ENCODE assay signal across 8 cellular contexts in genomic region chr13:111184685-111185401, GRCh38.
A peak's percentile ranks its signal among the peaks of the same experiment; 100 is the strongest.
DNase-seq lines count a peak whose midpoint lies in the region; ATAC-seq, FAIRE-seq and TF ChIP-seq lines count a peak whose summit lies in the region.

No MANE protein-coding gene starts in this region.

- peaks cover 92% of the 10 kb centered on the region for H3K79me2 ChIP-seq in HepG2 (ENCODE audit: insufficient read depth, low read length)

- TF ChIP-seq CTCF in right lobe of liver (IDR thresholded peaks at IDR 0.05) (no peak), HepG2 (CRISPR knock-in tag; IDR thresholded peaks at IDR 0.05) (no peak), fibroblast of the aortic adventitia (IDR thresholded peaks at IDR 0.05; ENCODE audit: insufficient read depth, low read length) (no peak)

- peaks cover 4% of the 10 kb centered on the region; the same call in 1 of the 2 replicates for H4K20me1 ChIP-seq in HepG2 (ENCODE audit: insufficient read depth, low read length)

- no peak overlapping the region for H3K9ac ChIP-seq in HepG2 (ENCODE audit: insufficient read depth, low read depth, low read length)
- no peak overlapping the region for H3K9ac ChIP-seq in stomach smooth muscle (ENCODE audit: low read length in 2 of 2)

- no peak overlapping the region for H2AFZ ChIP-seq in HepG2 (ENCODE audit: low read length)

- DNase-seq in right lobe of liver (no peak), HepG2 (ENCODE audit: low spot score) (no peak), SK-N-DZ (ENCODE audit: low spot score) (peak; percentile 26), fibroblast of the aortic adventitia (ENCODE audit: low read depth) (peak; percentile 33), cortex of kidney (lab: John Stamatoyannopoulos, UW) (no peak), SW 1271 (lab: John Stamatoyannopoulos, UW) (no peak)

- H3K27ac ChIP-seq in right lobe of liver, result peak overlapping the region in 1 of 3 donors; percentile 10
- no peak overlapping the region for H3K27ac ChIP-seq in HepG2 (ENCODE audit: extremely low read length, insufficient read depth, low read length)
- H3K27ac ChIP-seq in stomach smooth muscle (ENCODE audit: low read length), result peak overlapping the region; percentile 24

- FAIRE-seq in HepG2 (lab: Jason Lieb, UNC), result no peak

- H3K4me1 ChIP-seq in right lobe of liver, result no peaks in the 10 kb centered on the region
- H3K4me1 ChIP-seq in HepG2 (ENCODE audit: insufficient read depth, low read length), result no peaks in the 10 kb centered on the region
- H3K4me1 ChIP-seq in stomach smooth muscle (ENCODE audit: control insufficient read depth, insufficient read depth, low read length), result peaks cover 42% of the 10 kb centered on the region

- no peak for TF ChIP-seq POLR2A in right lobe of liver (IDR thresholded peaks at IDR 0.05)
- no peak for TF ChIP-seq POLR2A in HepG2 (IDR thresholded peaks at IDR 0.05; ENCODE audit: insufficient read depth in 1 of 2, low read depth in 2 of 2, low read length in 2 of 2)

- H3K27me3 ChIP-seq in right lobe of liver (no peaks in the 10 kb centered on the region), HepG2 (ENCODE audit: control insufficient read depth in 1 of 2, insufficient read depth in 2 of 2, low read length in 2 of 2) (no peaks in the 10 kb centered on the region), stomach smooth muscle (ENCODE audit: control insufficient read depth in 1 of 2, insufficient read depth in 2 of 2, low read length in 2 of 2) (no peaks in the 10 kb centered on the region)

- intact Hi-C loops in right lobe of liver (cut with DNase I), result no loop called here
- intact Hi-C loops in HepG2 (cut with micrococcal nuclease; ENCODE audit: unreplicated experiment), result no loop called here

- BruUV-seq in HepG2 (replicated peaks; lab: Mats Ljungman, UMichigan), result no TSS peak

- no peaks in the 10 kb centered on the region for H3K36me3 ChIP-seq in right lobe of liver
- H3K36me3 ChIP-seq in HepG2 (replicated peaks in 1 of 2; ENCODE audit: control insufficient read depth in 1 of 2, insufficient read depth in 2 of 2, low read length in 2 of 2), result no peaks in the 10 kb centered on the region; a peak in 3 of 5 replicates
- H3K36me3 ChIP-seq in stomach smooth muscle (ENCODE audit: control insufficient read depth in 2 of 2, insufficient read depth in 2 of 2, low read length in 2 of 2), result peaks cover 0 to 3% of the 10 kb centered on the region in 2 donors

- TF ChIP-seq RAD21 in HepG2 (CRISPR knock-in tag; IDR thresholded peaks at IDR 0.05), result no peak

- CTCF ChIA-PET in HepG2 (lab: Yijun Ruan, JAX; ENCODE audit: low intra/inter-chr PET ratio, low total read pairs), result no interaction called here

- TF ChIP-seq EP300 in HepG2 (IDR thresholded peaks at IDR 0.05; ENCODE audit: low read depth in 2 of 2, low read length in 2 of 2), result no peak
- no peak for TF ChIP-seq EP300 in HepG2 (CRISPR knock-in tag; IDR thresholded peaks at IDR 0.05; ENCODE audit: borderline replicate concordance)

- 72% methylated on average over 8 of the region's 15 CpGs for WGBS in right lobe of liver (ENCODE audit: insufficient coverage, low coverage, low lambda C conversion rate, missing lambda C conversion rate)
- 94% methylated on average over 14 of the region's 15 CpGs for WGBS in HepG2 (ENCODE audit: low lambda C conversion rate)

- H3K4me2 ChIP-seq in HepG2 (ENCODE audit: low read depth, low read length), result no peak overlapping the region

- H3K4me3 ChIP-seq in right lobe of liver (no peak overlapping the region), HepG2 (replicated peaks in 1 of 3; ENCODE audit: insufficient read depth in 1 of 3, low read depth in 2 of 3, low read length in 3 of 3) (no peak overlapping the region), fibroblast of the aortic adventitia (ENCODE audit: low read depth, low read length) (no peak overlapping the region), stomach smooth muscle (ENCODE audit: low read length in 2 of 2) (peak overlapping the region in 1 of 2 donors; percentile 35)

- in situ Hi-C loops in HepG2 (cut with HindIII; ENCODE audit: extremely low pct_ligation_motif_present, low pct_unique_long_range_greater_than_20kb), result no loop called here

- POLR2A ChIA-PET in HepG2 (lab: Yijun Ruan, JAX), result no interaction called here

- H3K9me3 ChIP-seq in right lobe of liver (no peaks in the 10 kb centered on the region), HepG2 (ENCODE audit: low read length) (no peaks in the 10 kb centered on the region), stomach smooth muscle (ENCODE audit: control insufficient read depth in 2 of 2, low read length in 2 of 2) (no peaks in the 10 kb centered on the region)

- ATAC-seq in right lobe of liver (peak; percentile 25 to 50 (median 46)), HepG2 (no peak), HG02973 (IDR thresholded peaks at IDR 0.05; ENCODE audit: unreplicated experiment) (peak; percentile 82)

TF ChIP-seq in HepG2, 621 proteins besides CTCF, POLR2A, EP300 and RAD21 (continues in another document):
- TF ChIP-seq NFYB (CRISPR knock-in tag; IDR thresholded peaks at IDR 0.05) (no peak), HMGXB3 (CRISPR knock-in tag; IDR thresholded peaks at IDR 0.05; ENCODE audit: borderline replicate concordance) (no peak), THRA (CRISPR knock-in tag; IDR thresholded peaks at IDR 0.05; ENCODE audit: borderline replicate concordance) (no peak), HIC2 (CRISPR knock-in tag; IDR thresholded peaks at IDR 0.05; ENCODE audit: low read depth) (no peak), ZNF672 (CRISPR knock-in tag; IDR thresholded peaks at IDR 0.05) (no peak), ZNF451 (CRISPR knock-in tag; IDR thresholded peaks at IDR 0.05) (no peak), CREB1 (IDR thresholded peaks at IDR 0.05) (no peak), CREB1 (CRISPR knock-in tag; IDR thresholded peaks at IDR 0.05) (no peak), ADNP (CRISPR knock-in tag; IDR thresholded peaks at IDR 0.05) (no peak), CBX2 (IDR thresholded peaks at IDR 0.05; ENCODE audit: low read depth, low read length) (no peak), CBX2 (CRISPR knock-in tag; IDR thresholded peaks at IDR 0.05; ENCODE audit: low read depth) (no peak), ZBTB38 (CRISPR knock-in tag; IDR thresholded peaks at IDR 0.05) (no peak)

Comparison
In these comparisons a context has a peak if more than half of its experiments do, and no peak if none do; other contexts are left out.
1. DNase-seq: peak in SK-N-DZ (single experiment) and fibroblast of the aortic adventitia (single experiment); none in right lobe of liver (0 of 3), HepG2 (single experiment), cortex of kidney (single experiment) and SW 1271 (0 of 2).